In genomic region chr2:203394519-203395227, GRCh38 we compare ENCODE assay signal across 17 cellular contexts.
DNase-seq lines count a peak whose midpoint lies in the region; ATAC-seq, FAIRE-seq and TF ChIP-seq lines count a peak whose summit lies in the region.
"Had no signal": no experiment of that assay in that cellular context is flagged by ENCODE, and none has a peak within 500 bp of the region (broad histone marks: within the 10 kb centered on the region; RNA-seq: fewer than 3 reads in every experiment).

No MANE protein-coding gene starts in this region.

- in situ Hi-C loops in SK-MEL-5 (cut with HindIII; ENCODE audit: low pct_unique_long_range_greater_than_20kb, low sequenced_read_pairs) (no loop called here), KBM-7 (cut with MboI; ENCODE audit: low pct_unique_long_range_greater_than_20kb, low sequenced_read_pairs) (no loop called here)

- H3K4me3 ChIP-seq in fibroblast of pulmonary artery (replicated peaks; ENCODE audit: low read depth, low read length): no peak overlapping the region
- H3K4me3 ChIP-seq: BLaER1, dorsolateral prefrontal cortex, gastrocnemius medialis had no signal

- ATAC-seq in HG02759 (IDR thresholded peaks at IDR 0.05; ENCODE audit: unreplicated experiment) (no peak), HG03280 (IDR thresholded peaks at IDR 0.05; ENCODE audit: unreplicated experiment) (no peak)
- ATAC-seq: gastrocnemius medialis, left lobe of liver had no signal

- DNase-seq in GDM1 (lab: John Stamatoyannopoulos, UW): peak; percentile 3
- peak; percentile 71 for DNase-seq in SK-MEL-5 (ENCODE audit: low read depth, low spot score)
- peak; percentile 20 for DNase-seq in fibroblast of pulmonary artery (ENCODE audit: low read depth)
- no peak for DNase-seq in KBM-7
- no peak for DNase-seq in activated CD8-positive, alpha-beta memory T cell treated with anti-CD3 and anti-CD28 coated beads for 24 hours
- DNase-seq: activated CD4-positive, alpha-beta T cell treated with anti-CD3 and anti-CD28 coated beads, Interleukin-2, amount 10 ng/mL, durations not matched to agents 7 days and 5 days; aorta; dorsolateral prefrontal cortex; gastrocnemius medialis; naive B cell; NCI-H187 had no signal

- no peak for TF ChIP-seq CTCF in fibroblast of pulmonary artery (IDR thresholded peaks at IDR 0.05; ENCODE audit: low read length, missing control alignments)

- peak; percentile 59 for FAIRE-seq in A204.1 (lab: Jason Lieb, UNC)
- FAIRE-seq: G401.6 had no signal

Comparison
In these comparisons a context has a peak if more than half of its experiments do, and no peak if none do; other contexts are left out.
1. DNase-seq: peak in GDM1 (single experiment), SK-MEL-5 (single experiment) and fibroblast of pulmonary artery (single experiment); none in KBM-7 (single experiment) and activated CD8-positive, alpha-beta memory T cell treated with anti-CD3 and anti-CD28 coated beads for 24 hours (single experiment).